9 cellular contexts compared by ENCODE assay signal in genomic region chr6:21188505-21189223, GRCh38.
DNase-seq lines count a peak whose midpoint lies in the region; ATAC-seq and TF ChIP-seq lines count a peak whose summit lies in the region.
"Had no signal": no experiment of that assay in that cellular context is flagged by ENCODE, and none has a peak within 500 bp of the region (broad histone marks: within the 10 kb centered on the region; RNA-seq: fewer than 3 reads in every experiment).

No MANE protein-coding gene starts in this region.

- no peaks in the 10 kb centered on the region for H3K27me3 ChIP-seq in SK-N-SH (ENCODE audit: insufficient read depth)

- DNase-seq in SK-N-SH, result no peak
- DNase-seq in Jurkat, Clone E6-1 (ENCODE audit: low read depth, low spot score), result peak; percentile 65
- peak; percentile 90 for DNase-seq in SHP77 treated with DMSO at 0.1 percent for 48 hours (lab: John Stamatoyannopoulos, UW)
- DNase-seq in progenitor cell of endocrine pancreas (ENCODE audit: low spot score, unreplicated experiment), result no peak
- no peak for DNase-seq in stimulated activated CD4-positive, alpha-beta T cell treated with anti-CD3 and anti-CD28 coated beads, Interleukin-4, amount 100 ng/mL, for 4 hours
- no peak for DNase-seq in coronary artery (ENCODE audit: low spot score)
- DNase-seq: activated CD8-positive, alpha-beta memory T cell treated with anti-CD3 and anti-CD28 coated beads, Interleukin-2, amount 10 ng/mL, durations not matched to agents 7 days and 5 days had no signal

- no peak overlapping the region; a peak in 1 of 4 replicates for H3K27ac ChIP-seq in SK-N-SH (ENCODE audit: low read depth in 2 of 2, low read length in 1 of 2)
- no peak overlapping the region for H3K27ac ChIP-seq in coronary artery

- no peak overlapping the region for H3K4me3 Mint-ChIP-seq in progenitor cell of endocrine pancreas (ENCODE audit: low read depth)
- H3K4me3 Mint-ChIP-seq: activated CD8-positive, alpha-beta memory T cell treated with anti-CD3 and anti-CD28 coated beads, Interleukin-2, amount 10 ng/mL, durations not matched to agents 7 days and 5 days had no signal

- 81% methylated on average over 9 of the region's 9 CpGs for WGBS in SK-N-SH (ENCODE audit: low lambda C conversion rate)

- no peaks in the 10 kb centered on the region for H3K79me2 ChIP-seq in SK-N-SH (ENCODE audit: insufficient read depth)

- no peaks in the 10 kb centered on the region for H3K9me2 ChIP-seq in SK-N-SH

- 0 out of 2 replicates have a peak overlapping the region, but pooled peaks have one; percentile 44 for H2AFZ ChIP-seq in SK-N-SH (ENCODE audit: low read depth)

- TF ChIP-seq CTCF in SK-N-SH (IDR thresholded peaks at IDR 0.05), result no peak
- no peak for TF ChIP-seq CTCF in progenitor cell of endocrine pancreas (IDR thresholded peaks at IDR 0.05; ENCODE audit: unreplicated experiment)
- no peak for TF ChIP-seq CTCF in coronary artery (IDR thresholded peaks at IDR 0.05)

- ATAC-seq in SK-N-SH treated with all-trans-retinoic acid at 6 μM for 48 hours (no peak), GM19351 (IDR thresholded peaks at IDR 0.05; ENCODE audit: unreplicated experiment) (no peak)
- ATAC-seq: activated CD8-positive, alpha-beta memory T cell treated with anti-CD3 and anti-CD28 coated beads, Interleukin-2, amount 10 ng/mL, durations not matched to agents 7 days and 5 days had no signal

- H3K9me3 Mint-ChIP-seq in progenitor cell of endocrine pancreas (ENCODE audit: low read depth), result peaks cover 5% of the 10 kb centered on the region

- TF ChIP-seq EP300 in SK-N-SH (IDR thresholded peaks at IDR 0.05; ENCODE audit: borderline replicate concordance in 1 of 2, low read depth in 1 of 2, low read length in 1 of 2), result no peak

- H3K4me1 ChIP-seq in SK-N-SH (ENCODE audit: control insufficient read depth in 1 of 2, insufficient read depth in 2 of 2, low read depth in 1 of 2, low read length in 1 of 2), result peaks cover 2 to 40% of the 10 kb centered on the region in 2 experiments; a peak in 3 of 4 replicates

- peaks cover 16% of the 10 kb centered on the region for H3K4me1 Mint-ChIP-seq in progenitor cell of endocrine pancreas (ENCODE audit: low read depth)

- H3K4me3 ChIP-seq in SK-N-SH (ENCODE audit: low read depth in 2 of 2, low read length in 1 of 2) (no peak overlapping the region), coronary artery (no peak overlapping the region)
- H3K4me3 ChIP-seq in Jurkat, Clone E6-1 (ENCODE audit: low read length), result no peak overlapping the region

- H3K36me3 Mint-ChIP-seq in progenitor cell of endocrine pancreas (ENCODE audit: insufficient read depth), result peaks cover 5% of the 10 kb centered on the region

- H3K4me2 ChIP-seq in SK-N-SH, result no peak overlapping the region

- no peaks in the 10 kb centered on the region for H3F3A ChIP-seq in SK-N-SH (replicated peaks; ENCODE audit: insufficient read depth)

- CTCF ChIA-PET in SK-N-SH (lab: Yijun Ruan, JAX), result interaction anchor here (1.0 kb wide), 1 partner anchor 400 kb away, joined by 3 read pairs; no protein-coding TSS in a partner anchor

- H4K20me1 ChIP-seq in SK-N-SH (ENCODE audit: insufficient read depth), result no peaks in the 10 kb centered on the region

- no peaks in the 10 kb centered on the region for H3K27me3 Mint-ChIP-seq in progenitor cell of endocrine pancreas
- H3K27me3 Mint-ChIP-seq: activated CD8-positive, alpha-beta memory T cell treated with anti-CD3 and anti-CD28 coated beads, Interleukin-2, amount 10 ng/mL, durations not matched to agents 7 days and 5 days had no signal

- POLR2A ChIA-PET in SK-N-SH (lab: Yijun Ruan, JAX), result interaction anchor here (0.7 kb wide), 1 partner anchor 9 kb away, joined by 3 read pairs; no protein-coding TSS in a partner anchor

- H3K27ac Mint-ChIP-seq in progenitor cell of endocrine pancreas, result peak overlapping the region; percentile 56
- H3K27ac Mint-ChIP-seq: activated CD8-positive, alpha-beta memory T cell treated with anti-CD3 and anti-CD28 coated beads, Interleukin-2, amount 10 ng/mL, durations not matched to agents 7 days and 5 days had no signal

- no peaks in the 10 kb centered on the region for H3K9me3 ChIP-seq in SK-N-SH

- H3K36me3 ChIP-seq in SK-N-SH (replicated peaks in 1 of 2; ENCODE audit: control insufficient read depth in 1 of 2, insufficient read depth in 2 of 2, low read length in 1 of 2), result no peaks in the 10 kb centered on the region

- H3K9ac ChIP-seq in SK-N-SH, result no peak overlapping the region

- TF ChIP-seq RAD21 in SK-N-SH (IDR thresholded peaks at IDR 0.05; ENCODE audit: low read length), result no peak

TF ChIP-seq in SK-N-SH, 30 proteins besides CTCF, POLR2A, EP300 and RAD21:
- no peak for TF ChIP-seq RCOR1 (IDR thresholded peaks at IDR 0.05; ENCODE audit: low read length)
- TF ChIP-seq RXRA (IDR thresholded peaks at IDR 0.05; ENCODE audit: borderline replicate concordance, low read depth), result no peak
- no peak for TF ChIP-seq MEF2A (IDR thresholded peaks at IDR 0.05; ENCODE audit: borderline replicate concordance, low read depth)
- no peak for TF ChIP-seq TAF1 (IDR thresholded peaks at IDR 0.05; ENCODE audit: borderline replicate concordance, low read depth, low read length)
- no peak for TF ChIP-seq JUND (IDR thresholded peaks at IDR 0.05)
- no peak for TF ChIP-seq NRF1 (IDR thresholded peaks at IDR 0.05; ENCODE audit: low read depth, low read length)
- no peak for TF ChIP-seq ZBTB33 (IDR thresholded peaks at IDR 0.05; ENCODE audit: borderline replicate concordance, low read depth)
- no peak for TF ChIP-seq GABPA (IDR thresholded peaks at IDR 0.05; ENCODE audit: low read depth)

TF ChIP-seq in SK-N-SH treated with all-trans-retinoic acid at 6 μM for 48 hours, 23 proteins besides CTCF, POLR2A, EP300 and RAD21:
- TF ChIP-seq ARNTL (CRISPR knock-in tag; IDR thresholded peaks at IDR 0.05; ENCODE audit: borderline replicate concordance, low read depth) (no peak), ZNF70 (CRISPR knock-in tag; IDR thresholded peaks at IDR 0.05) (no peak), TCF4 (CRISPR knock-in tag; IDR thresholded peaks at IDR 0.05; ENCODE audit: borderline replicate concordance) (no peak), RARB (CRISPR knock-in tag; IDR thresholded peaks at IDR 0.05) (no peak), ZC3H10 (CRISPR knock-in tag; IDR thresholded peaks at IDR 0.05) (no peak), POU6F1 (CRISPR knock-in tag; IDR thresholded peaks at IDR 0.05; ENCODE audit: borderline replicate concordance, low read depth) (no peak), CSDC2 (CRISPR knock-in tag; IDR thresholded peaks at IDR 0.05) (no peak), TOX (CRISPR knock-in tag; IDR thresholded peaks at IDR 0.05; ENCODE audit: borderline replicate concordance) (no peak), ESRRG (CRISPR knock-in tag; IDR thresholded peaks at IDR 0.05) (no peak), PATZ1 (CRISPR knock-in tag; IDR thresholded peaks at IDR 0.05; ENCODE audit: borderline replicate concordance) (no peak), SNAI2 (CRISPR knock-in tag; IDR thresholded peaks at IDR 0.05) (no peak)
TF ChIP-seq in SK-N-SH treated with all-trans-retinoic acid at 6 μM for 48 hours: peak in this region for 0.

Comparison
In these comparisons a context has a peak if more than half of its experiments do, and no peak if none do; other contexts are left out.
1. DNase-seq: peak in Jurkat, Clone E6-1 (single experiment) and SHP77 treated with DMSO at 0.1 percent for 48 hours (single experiment); none in SK-N-SH (single experiment), progenitor cell of endocrine pancreas (single experiment), stimulated activated CD4-positive, alpha-beta T cell treated with anti-CD3 and anti-CD28 coated beads, Interleukin-4, amount 100 ng/mL, for 4 hours (0 of 2) and coronary artery (single experiment).